8 cellular contexts compared by ENCODE assay signal in genomic region chr6:146357578-146358340, GRCh38.
DNase-seq lines count a peak whose midpoint lies in the region; ATAC-seq, FAIRE-seq and TF ChIP-seq lines count a peak whose summit lies in the region.

No MANE protein-coding gene starts in this region.

- no peak overlapping the region for H3K4me3 ChIP-seq in breast epithelium

- H3K36me3 ChIP-seq in breast epithelium, result no peaks in the 10 kb centered on the region

- peak; percentile 67 for ATAC-seq in HG03103 (IDR thresholded peaks at IDR 0.05; ENCODE audit: low read depth, unreplicated experiment)

- no peak for FAIRE-seq in frontal cortex (lab: Jason Lieb, UNC)

- H3K36me3 Mint-ChIP-seq in MCF 10A (ENCODE audit: insufficient read depth, unreplicated experiment), result peaks cover 7% of the 10 kb centered on the region

- H3K27ac ChIP-seq in breast epithelium (no peak overlapping the region), caudate nucleus (ENCODE audit: low read depth, low read length) (no peak overlapping the region)

- no peaks in the 10 kb centered on the region for H3K9me3 Mint-ChIP-seq in MCF 10A (ENCODE audit: unreplicated experiment)

- H3K4me1 Mint-ChIP-seq in MCF 10A (ENCODE audit: insufficient read depth, unreplicated experiment), result peaks cover 39% of the 10 kb centered on the region

- POLR2A ChIA-PET in MCF 10A (lab: Yijun Ruan, JAX), result interaction anchor here (0.6 to 2.1 kb wide), 6 partner anchors 8 to 394 kb away, joined by 3 to 18 read pairs (median 4); partner anchors contain the start of gene SHPRH

- DNase-seq in MCF 10A (ENCODE audit: unreplicated experiment) (peak; percentile 83), breast epithelium (ENCODE audit: low spot score in 2 of 2) (no peak), SKM-1 treated with dmso at 0.1 percent for 144 hours (lab: John Stamatoyannopoulos, UW; ENCODE audit: unreplicated experiment) (peak; percentile 48), kidney tubule cell (ENCODE audit: low spot score) (peak; percentile 74), frontal cortex (ENCODE audit: low spot score in 2 of 2) (no peak), caudate nucleus (lab: John Stamatoyannopoulos, UW) (no peak), NCI-H1436 treated with DMSO at 0.1 percent for 48 hours (lab: John Stamatoyannopoulos, UW) (no peak)

- H3K27me3 Mint-ChIP-seq in MCF 10A (ENCODE audit: insufficient read depth, unreplicated experiment), result no peaks in the 10 kb centered on the region

- H3K27ac Mint-ChIP-seq in MCF 10A (ENCODE audit: low read depth, unreplicated experiment), result peak overlapping the region; percentile 85

- TF ChIP-seq CTCF in MCF 10A (IDR thresholded peaks at IDR 0.05; ENCODE audit: unreplicated experiment), result no peak
- TF ChIP-seq CTCF in breast epithelium (IDR thresholded peaks at IDR 0.05), result no peak

- TF ChIP-seq POLR2A in breast epithelium (IDR thresholded peaks at IDR 0.05), result no peak

- intact Hi-C loops in MCF 10A (cut with micrococcal nuclease) (loop anchor here (1.0 kb wide), 1 partner anchor 186 kb away; the partner anchor contains the start of gene RAB32), breast epithelium (cut with DNase I; ENCODE audit: low total_unique reads) (no loop called here)

- no peaks in the 10 kb centered on the region for H3K4me1 ChIP-seq in breast epithelium

- CTCF ChIA-PET in MCF 10A (lab: Yijun Ruan, JAX), result interaction anchor here (0.7 kb wide), 1 partner anchor 18 kb away, joined by 5 read pairs; no protein-coding TSS in a partner anchor

- BruUV-seq in MCF 10A (replicated peaks; lab: Mats Ljungman, UMichigan), result no TSS peak

- no peaks in the 10 kb centered on the region for H3K9me3 ChIP-seq in breast epithelium

- H3K4me3 Mint-ChIP-seq in MCF 10A (ENCODE audit: unreplicated experiment), result peak overlapping the region; percentile 65

- H3K27me3 ChIP-seq in breast epithelium, result no peaks in the 10 kb centered on the region

Comparison
In these comparisons a context has a peak if more than half of its experiments do, and no peak if none do; other contexts are left out.
1. DNase-seq: peak in MCF 10A (single experiment), SKM-1 treated with dmso at 0.1 percent for 144 hours (single experiment) and kidney tubule cell (single experiment); none in breast epithelium (0 of 2), frontal cortex (0 of 2), caudate nucleus (0 of 61) and NCI-H1436 treated with DMSO at 0.1 percent for 48 hours (single experiment).